34 cellular contexts compared by ENCODE assay signal in genomic region chr2:98313512-98314250, GRCh38. TPM values are rescaled to one million over a fixed set of nuclear protein-coding genes. Genes with fewer than 3 reads are reported as not detected.
"Had no signal": no experiment of that assay in that cellular context is flagged by ENCODE, and none has a peak within 500 bp of the region (broad histone marks: within the 10 kb centered on the region; RNA-seq: fewer than 3 reads in every experiment).

No MANE protein-coding gene starts in this region.

- H3K36me3 Mint-ChIP-seq: immature natural killer cell; mesothelial cell of epicardium; natural killer cell; neural progenitor cell; stimulated activated memory B cell treated with anti-CD40 and anti-IgM and Interleukin-4, amounts not matched to agents 10 μg/mL and 1 μg/mL and 100 μg/mL, for 72 hours had no signal

- DNase-seq: hypothalamus; immature natural killer cell; kidney; left colon; left lung; lower lobe of right lung; mammary epithelial cell; naive B cell; natural killer cell; nephron progenitor cell; occipital lobe; psoas muscle; right lobe of liver; stimulated activated CD4-positive, alpha-beta T cell treated with anti-CD3 and anti-CD28 coated beads, Interleukin-1b, Interleukin-23, amount 100 ng/mL, for 48 hours; stimulated activated CD4-positive, alpha-beta T cell treated with anti-CD3 and anti-CD28 coated beads, Interleukin-2, amount 100 ng/mL, for 48 hours; stimulated activated CD4-positive, alpha-beta T cell treated with anti-CD3 and anti-CD28 coated beads, Interleukin-4, amount 100 ng/mL, for 4 hours; stimulated activated CD8-positive, alpha-beta memory T cell treated with anti-CD3 and anti-CD28 coated beads, Interleukin-4, amount 100 ng/mL, for 48 hours; stimulated activated naive CD4-positive, alpha-beta T cell treated with Interleukin-2 at 50 U/mL for 16 hours; stimulated activated naive CD8-positive, alpha-beta T cell treated with anti-CD3 and anti-CD28 coated beads, Interleukin-15, amount 100 ng/mL, for 72 hours; substantia nigra had no signal

- H3K4me3 Mint-ChIP-seq: immature natural killer cell; mesothelial cell of epicardium; naive B cell; natural killer cell; nephron progenitor cell; neural progenitor cell; stimulated activated memory B cell treated with anti-CD40 and anti-IgM and Interleukin-4, amounts not matched to agents 10 μg/mL and 1 μg/mL and 100 μg/mL, for 72 hours; stimulated activated naive CD8-positive, alpha-beta T cell treated with anti-CD3 and anti-CD28 coated beads, Interleukin-15, amount 100 ng/mL, for 72 hours; type B pancreatic cell had no signal

- H3K27ac ChIP-seq: left lung, lower lobe of right lung, neural progenitor cell, neutrophil, parathyroid adenoma, psoas muscle, right lobe of liver, tibial nerve, vagina had no signal

- H3K9me3 Mint-ChIP-seq: stimulated activated naive CD8-positive, alpha-beta T cell treated with anti-CD3 and anti-CD28 coated beads, Interleukin-15, amount 100 ng/mL, for 72 hours; type B pancreatic cell had no signal

- H3K4me3 ChIP-seq: left lung, lower lobe of right lung, neural progenitor cell, psoas muscle, right lobe of liver, smooth muscle cell, tibial nerve, vagina had no signal

- H3K4me1 ChIP-seq: left lung, lower lobe of right lung, parathyroid adenoma, psoas muscle, right lobe of liver, tibial nerve, vagina had no signal

- H3K4me1 Mint-ChIP-seq: immature natural killer cell; mesothelial cell of epicardium; naive B cell; natural killer cell; nephron progenitor cell; stimulated activated memory B cell treated with anti-CD40 and anti-IgM and Interleukin-4, amounts not matched to agents 10 μg/mL and 1 μg/mL and 100 μg/mL, for 72 hours; stimulated activated naive CD8-positive, alpha-beta T cell treated with anti-CD3 and anti-CD28 coated beads, Interleukin-15, amount 100 ng/mL, for 72 hours had no signal

- H3K36me3 ChIP-seq: left lung, lower lobe of right lung, neural progenitor cell, neutrophil, right lobe of liver, tibial nerve, vagina had no signal

- FAIRE-seq: islet of Langerhans, kidney had no signal

- H3K27ac Mint-ChIP-seq: immature natural killer cell; mesothelial cell of epicardium; naive B cell; natural killer cell; nephron progenitor cell; neural progenitor cell; stimulated activated memory B cell treated with anti-CD40 and anti-IgM and Interleukin-4, amounts not matched to agents 10 μg/mL and 1 μg/mL and 100 μg/mL, for 72 hours; stimulated activated naive CD8-positive, alpha-beta T cell treated with anti-CD3 and anti-CD28 coated beads, Interleukin-15, amount 100 ng/mL, for 72 hours; type B pancreatic cell had no signal

- H3K9me3 ChIP-seq: lower lobe of right lung, neutrophil, psoas muscle, right lobe of liver, tibial nerve, vagina had no signal

- ATAC-seq: left colon; left lung; lower lobe of right lung; natural killer cell; psoas muscle; right lobe of liver; stimulated activated memory B cell treated with anti-CD40 and anti-IgM and Interleukin-4, amounts not matched to agents 10 μg/mL and 1 μg/mL and 100 μg/mL, for 72 hours; stimulated activated naive CD8-positive, alpha-beta T cell treated with anti-CD3 and anti-CD28 coated beads, Interleukin-15, amount 100 ng/mL, for 72 hours had no signal

- H3K27me3 ChIP-seq: neural progenitor cell, right lobe of liver, vagina had no signal

RNA-seq across cellular contexts. Expression of gene CNGA3, which starts 32.6 kb away (rescaled TPM):
- total RNA-seq: kidney, liver, mammary epithelial cell, mesothelial cell of epicardium, mononuclear cell, natural killer cell, osteocyte, psoas muscle, right lobe of liver, smooth muscle cell, ureter, vagina had no signal
